Comparison of ENCODE assay signal across 8 cellular contexts in genomic region chr18:48841381-48842258, GRCh38.
DNase-seq lines count a peak whose midpoint lies in the region; ATAC-seq and TF ChIP-seq lines count a peak whose summit lies in the region.

No MANE protein-coding gene starts in this region.

- H3K79me2 ChIP-seq in neural progenitor cell (ENCODE audit: low read depth): no peaks in the 10 kb centered on the region

- H3K4me3 Mint-ChIP-seq in CD8-positive, alpha-beta T cell: peak overlapping the region; percentile 54
- H3K4me3 Mint-ChIP-seq in neural progenitor cell: peak overlapping the region; percentile 71

- POLR2A ChIA-PET in CD8-positive, alpha-beta T cell (lab: Charles Lee): interaction anchor here (0.7 to 1.2 kb wide), 4 partner anchors 9 to 28 kb away, joined by 3 read pairs; no protein-coding TSS in a partner anchor

- CTCF ChIA-PET in CD8-positive, alpha-beta T cell (lab: Charles Lee): interaction anchor here (1.0 to 1.5 kb wide), 2 partner anchors 100 to 111 kb away, joined by 3 to 4 read pairs; no protein-coding TSS in a partner anchor

- H3K27me3 ChIP-seq in CD8-positive, alpha-beta T cell (ENCODE audit: insufficient read depth, low read length): no peaks in the 10 kb centered on the region
- no peaks in the 10 kb centered on the region for H3K27me3 ChIP-seq in neural progenitor cell

- H3K27ac Mint-ChIP-seq in CD8-positive, alpha-beta T cell: peak overlapping the region; percentile 80
- peak overlapping the region; percentile 99 for H3K27ac Mint-ChIP-seq in neural progenitor cell

- no peaks in the 10 kb centered on the region for H3K36me3 ChIP-seq in CD8-positive, alpha-beta T cell (ENCODE audit: insufficient read depth, low read length)
- H3K36me3 ChIP-seq in neural progenitor cell: no peaks in the 10 kb centered on the region

- H3K4me1 ChIP-seq in CD8-positive, alpha-beta T cell (ENCODE audit: insufficient read depth, low read length): peaks cover 75% of the 10 kb centered on the region
- H3K4me1 ChIP-seq in neural progenitor cell: peaks cover 16% of the 10 kb centered on the region

- H3K36me3 Mint-ChIP-seq in CD8-positive, alpha-beta T cell: no peaks in the 10 kb centered on the region
- H3K36me3 Mint-ChIP-seq in neural progenitor cell: no peaks in the 10 kb centered on the region

- no peak overlapping the region for H3K4me2 ChIP-seq in neural progenitor cell

- no peaks in the 10 kb centered on the region for H3K9me3 ChIP-seq in CD8-positive, alpha-beta T cell (ENCODE audit: low read length)
- H3K9me3 ChIP-seq in neural progenitor cell (ENCODE audit: low read depth): no peaks in the 10 kb centered on the region

- H4K20me1 ChIP-seq in neural progenitor cell (ENCODE audit: low read depth): no peaks in the 10 kb centered on the region

- no peaks in the 10 kb centered on the region for H3K27me3 Mint-ChIP-seq in CD8-positive, alpha-beta T cell (ENCODE audit: low read depth)
- H3K27me3 Mint-ChIP-seq in neural progenitor cell (ENCODE audit: insufficient read depth, low read depth): peaks cover 15% of the 10 kb centered on the region

- DNase-seq in CD8-positive, alpha-beta T cell: no peak
- DNase-seq in RPMI7951 (ENCODE audit: low read depth) (peak; percentile 87), epidermal melanocyte (ENCODE audit: insufficient read length, low spot score) (peak; percentile 53), neural progenitor cell (ENCODE audit: low spot score) (no peak), NCI-H345 (lab: John Stamatoyannopoulos, UW) (no peak), iPS-NIHi11 (ENCODE audit: low spot score) (no peak), D341Med (ENCODE audit: low spot score) (no peak)

- no peak overlapping the region for H3K9ac ChIP-seq in neural progenitor cell

- intact Hi-C loops in CD8-positive, alpha-beta T cell (cut with DNase I, micrococcal nuclease): loop anchor here (1.0 to 5.0 kb wide), 2 partner anchors 7 to 71 kb away; no protein-coding TSS in a partner anchor

- no peak for TF ChIP-seq CTCF in CD8-positive, alpha-beta T cell (IDR thresholded peaks at IDR 0.05)
- no peak for TF ChIP-seq CTCF in neural progenitor cell (IDR thresholded peaks at IDR 0.05)

- H3F3A ChIP-seq in neural progenitor cell (ENCODE audit: low read depth): no peaks in the 10 kb centered on the region

- H3K4me3 ChIP-seq in CD8-positive, alpha-beta T cell (ENCODE audit: low read depth, low read length): peak overlapping the region; percentile 47
- H3K4me3 ChIP-seq in neural progenitor cell: no peak overlapping the region

- peaks cover 79% of the 10 kb centered on the region for H3K4me1 Mint-ChIP-seq in CD8-positive, alpha-beta T cell (ENCODE audit: low read depth)
- peaks cover 76% of the 10 kb centered on the region for H3K4me1 Mint-ChIP-seq in neural progenitor cell

- H3K27ac ChIP-seq in CD8-positive, alpha-beta T cell (ENCODE audit: low read depth, low read length): peak overlapping the region; percentile 72
- H3K27ac ChIP-seq in neural progenitor cell: no peak overlapping the region

- peaks cover 2% of the 10 kb centered on the region for H3K9me3 Mint-ChIP-seq in CD8-positive, alpha-beta T cell
- peaks cover 2% of the 10 kb centered on the region for H3K9me3 Mint-ChIP-seq in neural progenitor cell

- no peak overlapping the region for H2AFZ ChIP-seq in neural progenitor cell (replicated peaks)

- no peak for ATAC-seq in CD8-positive, alpha-beta T cell
- no peak for ATAC-seq in GM18858 (IDR thresholded peaks at IDR 0.05; ENCODE audit: unreplicated experiment)

Comparison
In these comparisons a context has a peak if more than half of its experiments do, and no peak if none do; other contexts are left out.
1. DNase-seq: peak in RPMI7951 (single experiment) and epidermal melanocyte (single experiment); none in CD8-positive, alpha-beta T cell (0 of 7), neural progenitor cell (single experiment), NCI-H345 (single experiment), iPS-NIHi11 (single experiment) and D341Med (single experiment).